Comparison of ENCODE assay signal across 11 cellular contexts in the genomic region with DNA sequence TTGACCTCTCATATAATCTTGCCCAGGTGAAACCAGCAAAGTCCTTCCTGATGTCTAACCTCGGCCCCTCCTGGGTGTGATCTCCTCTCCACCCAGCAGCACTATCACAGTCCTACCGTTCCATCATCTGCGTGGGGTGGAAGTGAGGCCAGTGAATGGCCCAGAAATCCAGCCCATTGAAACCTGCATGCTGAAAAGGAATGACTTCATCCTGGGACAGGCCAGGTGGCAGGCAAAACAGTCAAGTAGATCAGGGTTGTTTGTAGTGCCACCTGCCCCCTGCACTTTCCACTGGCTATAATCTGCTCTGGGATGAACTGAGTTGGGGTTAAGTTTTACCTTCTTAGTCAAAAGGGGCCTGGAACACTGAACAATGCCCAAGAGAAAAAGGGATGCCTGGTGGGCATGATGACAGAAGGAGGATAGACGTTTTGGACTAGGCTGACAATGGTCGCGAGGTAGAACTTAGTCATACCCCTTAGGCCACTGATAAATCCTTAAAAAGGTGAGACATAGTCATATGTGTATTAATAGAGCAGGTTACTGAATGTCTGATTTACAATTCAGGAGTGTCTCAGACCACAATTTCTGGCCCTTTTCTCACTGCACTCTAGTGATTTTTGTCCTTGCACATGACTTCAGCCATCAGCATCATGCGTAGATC. TPM values are rescaled to one million over a fixed set of nuclear protein-coding genes. Genes with fewer than 3 reads are reported as not detected.
DNase-seq lines count a peak whose midpoint lies in the region; ATAC-seq and TF ChIP-seq lines count a peak whose summit lies in the region.
"Had no signal": no experiment of that assay in that cellular context is flagged by ENCODE, and none has a peak within 500 bp of the region (broad histone marks: within the 10 kb centered on the region; RNA-seq: fewer than 3 reads in every experiment).

No MANE protein-coding gene starts in this region.

- peak overlapping the region; percentile 81 for H3K4me3 Mint-ChIP-seq in activated CD4-positive, alpha-beta memory T cell treated with anti-CD3 and anti-CD28 coated beads, Interleukin-2, amount 10 ng/mL, durations not matched to agents 7 days and 5 days

- H3K27ac ChIP-seq in foreskin keratinocyte (no peak overlapping the region), sigmoid colon (peak overlapping the region; percentile 94 to 98 (median 97))

- peak; percentile 56 for DNase-seq in DMS 273 (lab: John Stamatoyannopoulos, UW; ENCODE audit: unreplicated experiment)
- DNase-seq in DMS 273 treated with DMSO at 0.1 percent for 48 hours (lab: John Stamatoyannopoulos, UW) = no peak
- DNase-seq in activated CD4-positive, alpha-beta memory T cell treated with anti-CD3 and anti-CD28 coated beads, Interleukin-2, amount 10 ng/mL, durations not matched to agents 7 days and 5 days = no peak
- DNase-seq in foreskin keratinocyte = peak in 1 of 2 donors; percentile 73
- DNase-seq in sigmoid colon = no peak
- DNase-seq in NCI-H187 (lab: John Stamatoyannopoulos, UW) = no peak
- DNase-seq in NK-92 treated with Interleukin-12 subunit alpha and Interleukin-12 subunit beta, amount 100 ng/mL, for 24 hours (lab: John Stamatoyannopoulos, UW) = no peak
- DNase-seq: 8988T, MV-4-11 had no signal

- H3K9me3 ChIP-seq in sigmoid colon = no peaks in the 10 kb centered on the region

- H3K27ac Mint-ChIP-seq in activated CD4-positive, alpha-beta memory T cell treated with anti-CD3 and anti-CD28 coated beads, Interleukin-2, amount 10 ng/mL, durations not matched to agents 7 days and 5 days = no peak overlapping the region

- TF ChIP-seq CTCF in foreskin keratinocyte (conservative IDR thresholded peaks at IDR 0.05) (no peak), sigmoid colon (IDR thresholded peaks at IDR 0.05) (no peak)

- no peaks in the 10 kb centered on the region for H3K9me3 Mint-ChIP-seq in activated CD4-positive, alpha-beta memory T cell treated with anti-CD3 and anti-CD28 coated beads, Interleukin-2, amount 10 ng/mL, durations not matched to agents 7 days and 5 days

- no peak overlapping the region for H3K4me3 ChIP-seq in sigmoid colon

- peaks cover 21% of the 10 kb centered on the region for H3K4me1 Mint-ChIP-seq in activated CD4-positive, alpha-beta memory T cell treated with anti-CD3 and anti-CD28 coated beads, Interleukin-2, amount 10 ng/mL, durations not matched to agents 7 days and 5 days

- ATAC-seq in foreskin keratinocyte = peak; percentile 51
- ATAC-seq in HG03432 (IDR thresholded peaks at IDR 0.05; ENCODE audit: unreplicated experiment) = no peak

- peaks cover 11% of the 10 kb centered on the region for H3K4me1 ChIP-seq in foreskin keratinocyte
- peaks cover 0 to 46% (median 41%) of the 10 kb centered on the region in 4 donors for H3K4me1 ChIP-seq in sigmoid colon

- no peak for TF ChIP-seq EP300 in sigmoid colon (IDR thresholded peaks at IDR 0.05)

- H3K27me3 Mint-ChIP-seq in activated CD4-positive, alpha-beta memory T cell treated with anti-CD3 and anti-CD28 coated beads, Interleukin-2, amount 10 ng/mL, durations not matched to agents 7 days and 5 days = no peaks in the 10 kb centered on the region

- POLR2A ChIA-PET in activated CD4-positive, alpha-beta memory T cell treated with anti-CD3 and anti-CD28 coated beads, Interleukin-2, amount 10 ng/mL, durations not matched to agents 7 days and 5 days (lab: Charles Lee) = interaction anchor here (1.4 to 5.6 kb wide), 3 partner anchors 8 to 13 kb away, joined by 6 to 48 read pairs (median 45); a partner anchor contains a TSS

- intact Hi-C loops in sigmoid colon (cut with DNase I) = loop anchor here (1.0 to 10.0 kb wide), 2 partner anchors 7 to 144 kb away; no protein-coding TSS in a partner anchor

- CTCF ChIA-PET in activated CD4-positive, alpha-beta memory T cell treated with anti-CD3 and anti-CD28 coated beads, Interleukin-2, amount 10 ng/mL, durations not matched to agents 7 days and 5 days (lab: Charles Lee) = interaction anchor here (0.9 to 2.3 kb wide), 4 partner anchors 14 to 66 kb away, joined by 3 to 27 read pairs (median 8); a partner anchor contains a TSS

- H3K36me3 ChIP-seq in sigmoid colon = no peaks in the 10 kb centered on the region

- 69 to 85% methylated on average over 7 of the region's 7 CpGs for WGBS in sigmoid colon, 2 donors

- H3K27me3 ChIP-seq in foreskin keratinocyte (no peaks in the 10 kb centered on the region), sigmoid colon (no peaks in the 10 kb centered on the region)

- no peaks in the 10 kb centered on the region for H3K36me3 Mint-ChIP-seq in activated CD4-positive, alpha-beta memory T cell treated with anti-CD3 and anti-CD28 coated beads, Interleukin-2, amount 10 ng/mL, durations not matched to agents 7 days and 5 days (ENCODE audit: low read depth)

- TF ChIP-seq POLR2A in sigmoid colon (IDR thresholded peaks at IDR 0.05) = no peak

RNA-seq across cellular contexts. Expression of a gene that starts 8.1 kb away (rescaled TPM):
- 100 to 1,000 TPM; 478 to 479 TPM for total RNA-seq in activated CD4-positive, alpha-beta memory T cell treated with anti-CD3 and anti-CD28 coated beads, Interleukin-2, amount 10 ng/mL, durations not matched to agents 7 days and 5 days
- total RNA-seq in foreskin keratinocyte = 1,007 and 1,222 TPM in 2 replicates
- polyA plus RNA-seq in foreskin keratinocyte = 607 and 798 TPM in 2 replicates
- 100 to 1,000 TPM; 442 to 569 (median 518) TPM for total RNA-seq in sigmoid colon
- polyA plus RNA-seq in sigmoid colon = 100 to 1,000 TPM; 182 to 484 (median 320) TPM

RNA-seq across cellular contexts. Expression of a gene that starts 15.4 kb away (rescaled TPM):
- total RNA-seq in activated CD4-positive, alpha-beta memory T cell treated with anti-CD3 and anti-CD28 coated beads, Interleukin-2, amount 10 ng/mL, durations not matched to agents 7 days and 5 days = 10 to 100 TPM; 24.8 to 25.4 TPM
- total RNA-seq in foreskin keratinocyte = 34.6 and 42.2 TPM in 2 replicates
- 42.1 and 50.9 TPM in 2 replicates for polyA plus RNA-seq in foreskin keratinocyte
- 100 to 1,000 TPM; 147 to 195 (median 180) TPM for total RNA-seq in sigmoid colon
- 10 to 100 TPM in 2 of 3 donors, 1 to 10 TPM in 1; 4.2 to 24.8 (median 10.8) TPM for polyA plus RNA-seq in sigmoid colon

RNA-seq across cellular contexts. Expression of a gene that starts 18.5 kb away (rescaled TPM):
- total RNA-seq in activated CD4-positive, alpha-beta memory T cell treated with anti-CD3 and anti-CD28 coated beads, Interleukin-2, amount 10 ng/mL, durations not matched to agents 7 days and 5 days = 10 to 100 TPM; 35.8 to 37.2 TPM
- total RNA-seq in foreskin keratinocyte (76.7 and 77.0 TPM in 2 replicates), sigmoid colon (10 to 100 TPM; 25.3 to 28.8 (median 27.2) TPM)
- polyA plus RNA-seq in foreskin keratinocyte (72.9 and 79.6 TPM in 2 replicates), sigmoid colon (10 to 100 TPM in 1 of 3 donors, 1 to 10 TPM in 2; 7.2 to 36.9 (median 7.9) TPM)

RNA-seq across cellular contexts. Expression of a gene that starts 22.1 kb away (rescaled TPM):
- not detected for total RNA-seq in activated CD4-positive, alpha-beta memory T cell treated with anti-CD3 and anti-CD28 coated beads, Interleukin-2, amount 10 ng/mL, durations not matched to agents 7 days and 5 days
- total RNA-seq in foreskin keratinocyte = not detected in 2 replicates
- polyA plus RNA-seq in foreskin keratinocyte = not detected in 2 replicates
- total RNA-seq in sigmoid colon = not detected
- polyA plus RNA-seq in sigmoid colon = under 1 TPM in 1 of 3 donors, not detected in 2; 0.28 TPM
- total RNA-seq: kidney epithelial cell had no signal

RNA-seq across cellular contexts. Expression of a gene that starts 26.5 kb away (rescaled TPM):
- 10 to 100 TPM; 20.8 to 21.7 TPM for total RNA-seq in activated CD4-positive, alpha-beta memory T cell treated with anti-CD3 and anti-CD28 coated beads, Interleukin-2, amount 10 ng/mL, durations not matched to agents 7 days and 5 days
- total RNA-seq in foreskin keratinocyte (15.8 and 16.8 TPM in 2 replicates), sigmoid colon (10 to 100 TPM in 1 of 4 donors, 1 to 10 TPM in 3; 4.7 to 13.6 (median 8.4) TPM)
- polyA plus RNA-seq in foreskin keratinocyte (16.9 and 18.7 TPM in 2 replicates), sigmoid colon (10 to 100 TPM in 2 of 3 donors, 1 to 10 TPM in 1; 8.4 to 16.2 (median 13.4) TPM)
